Comparison of ENCODE assay signal across 7 cellular contexts in genomic region chr3:65509423-65509794, GRCh38.
A peak's percentile ranks its signal among the peaks of the same experiment; 100 is the strongest.
DNase-seq lines count a peak whose midpoint lies in the region; ATAC-seq, FAIRE-seq and TF ChIP-seq lines count a peak whose summit lies in the region.
"Not testable (repeated sequence)": the region's sequence is repeated elsewhere in the genome, so short reads cannot be mapped to it uniquely, and the experiment has no call there.

No MANE protein-coding gene starts in this region.

- H3K4me3 Mint-ChIP-seq in endodermal cell (peak overlapping the region; percentile 66), neural progenitor cell (peak overlapping the region; percentile 57)

- not testable (repeated sequence) for H3F3A ChIP-seq in neural progenitor cell (ENCODE audit: low read depth)

- peak overlapping the region; percentile 69 for H3K4me2 ChIP-seq in K562 (ENCODE audit: insufficient read depth, low read length)
- peak overlapping the region; percentile 72 for H3K4me2 ChIP-seq in neural progenitor cell

- peak overlapping the region; percentile 77; the same call in 1 of the 2 replicates for H2AFZ ChIP-seq in K562 (ENCODE audit: low read depth, low read length)
- peak overlapping the region; percentile 77 for H2AFZ ChIP-seq in neural progenitor cell (replicated peaks)

- H3K27ac Mint-ChIP-seq in endodermal cell (peak overlapping the region; percentile 97), neural progenitor cell (peak overlapping the region; percentile 53)

- peaks cover 16% of the 10 kb centered on the region for H3K9me3 Mint-ChIP-seq in endodermal cell
- peaks cover 12% of the 10 kb centered on the region for H3K9me3 Mint-ChIP-seq in neural progenitor cell

- not testable (repeated sequence) for H3K9me1 ChIP-seq in K562 (ENCODE audit: control insufficient read depth, insufficient read depth, low read length)

- H3K4me1 ChIP-seq in ES-I3 (ENCODE audit: insufficient read depth, low read length); K562 (replicated peaks in 1 of 2; ENCODE audit: control insufficient read depth in 2 of 2, insufficient read depth in 2 of 2, low read length in 2 of 2); endodermal cell (ENCODE audit: control insufficient read depth, insufficient read depth, low read length); cardiac muscle cell (ENCODE audit: low read depth); neural progenitor cell: not testable (repeated sequence)
- peaks cover 11% of the 10 kb centered on the region for H3K4me1 ChIP-seq in HUES64 (ENCODE audit: insufficient read depth, low read length)

- not testable (repeated sequence) for TF ChIP-seq CTCF in K562 (IDR thresholded peaks at IDR 0.05 in 2 of 3, conservative IDR thresholded peaks at IDR 0.05 in 1 of 3; ENCODE audit: insufficient read depth in 2 of 3, low read depth in 1 of 3, low read length in 3 of 3); endodermal cell (conservative IDR thresholded peaks at IDR 0.05); cardiac muscle cell (IDR thresholded peaks at IDR 0.05; ENCODE audit: low read depth, low read length); neural progenitor cell (IDR thresholded peaks at IDR 0.05)

- TF ChIP-seq POLR2A in K562 (conservative IDR thresholded peaks at IDR 0.05): peak; percentile 49; the same call in 1 of the 2 replicates

- intact Hi-C loops in K562 (cut with micrococcal nuclease): loop anchor here (10.0 kb wide), 1 partner anchor 55 kb away; no protein-coding TSS in a partner anchor

- H3K36me3 ChIP-seq in ES-I3 (ENCODE audit: insufficient read depth, low read length); HUES64 (ENCODE audit: insufficient read depth, low read length); K562 (ENCODE audit: control insufficient read depth, insufficient read depth, low read length); endodermal cell (ENCODE audit: control insufficient read depth, insufficient read depth, low read length); cardiac muscle cell; neural progenitor cell: not testable (repeated sequence)

- not testable (repeated sequence) for TF ChIP-seq RAD21 in K562 (CRISPR knock-in tag; conservative IDR thresholded peaks at IDR 0.05 in 1 of 2, IDR thresholded peaks at IDR 0.05 in 1 of 2)

- not testable (repeated sequence) for H3K4me1 Mint-ChIP-seq in endodermal cell, neural progenitor cell

- CTCF ChIA-PET in K562 (lab: Yijun Ruan, JAX; ENCODE audit: low intra/inter-chr PET ratio): not testable (repeated sequence)

- H3K36me3 Mint-ChIP-seq in endodermal cell (ENCODE audit: low read depth); neural progenitor cell: not testable (repeated sequence)

- peak overlapping the region; percentile 72 for H3K4me3 ChIP-seq in HUES64 (ENCODE audit: low read length)
- H3K4me3 ChIP-seq in K562: peak overlapping the region; percentile 27
- H3K4me3 ChIP-seq in endodermal cell (ENCODE audit: low read length): peak overlapping the region; percentile 73
- H3K4me3 ChIP-seq in cardiac muscle cell: not testable (repeated sequence)
- H3K4me3 ChIP-seq in iPS-18c (ENCODE audit: insufficient read depth, low read depth, low read length): peak overlapping the region; percentile 38; the same call in 1 of the 2 replicates
- peak overlapping the region; percentile 43 for H3K4me3 ChIP-seq in neural progenitor cell

- in situ Hi-C loops in K562 (cut with MboI): not testable (repeated sequence)

- POLR2A ChIA-PET in K562 (lab: Yijun Ruan, JAX): interaction anchor here (0.6 to 0.9 kb wide), 3 partner anchors 11 to 166 kb away, joined by 3 to 5 read pairs (median 4); no protein-coding TSS in a partner anchor

- WGBS in HUES64: 15% methylated on average over 18 of the region's 24 CpGs
- WGBS in K562 (ENCODE audit: insufficient coverage, low coverage, missing lambda C conversion rate): 14% methylated on average over 7 of the region's 24 CpGs
- 44 to 76% methylated on average over 9 to 19 of the region's 24 CpGs for WGBS in endodermal cell (ENCODE audit: insufficient coverage in 1 of 2, insufficient read length in 1 of 2), 2 experiments

- ATAC-seq in K562: not testable (repeated sequence)

- H3K27me3 Mint-ChIP-seq in endodermal cell (ENCODE audit: insufficient read depth); neural progenitor cell (ENCODE audit: insufficient read depth, low read depth): not testable (repeated sequence)

- H4K20me1 ChIP-seq in K562 (replicated peaks; ENCODE audit: control insufficient read depth, insufficient read depth, low read length); neural progenitor cell (ENCODE audit: low read depth): not testable (repeated sequence)

- not testable (repeated sequence) for FAIRE-seq in K562 (lab: Jason Lieb, UNC)

- peaks cover 48% of the 10 kb centered on the region for H3K79me2 ChIP-seq in K562 (ENCODE audit: control insufficient read depth, insufficient read depth, low read length)
- H3K79me2 ChIP-seq in neural progenitor cell (ENCODE audit: low read depth): peaks cover 44% of the 10 kb centered on the region

- DNase-seq in K562 (ENCODE audit: extremely low read depth in 1 of 4, low spot score in 3 of 4); cardiac muscle cell (ENCODE audit: low read depth in 1 of 2, low spot score in 1 of 2); neural progenitor cell (ENCODE audit: low spot score): not testable (repeated sequence)
- peak; percentile 62 for DNase-seq in endodermal cell

- not testable (repeated sequence) for H3K27me3 ChIP-seq in HUES64 (ENCODE audit: insufficient read depth, low read length); K562 (ENCODE audit: control insufficient read depth in 2 of 2, insufficient read depth in 2 of 2, low read length in 2 of 2); endodermal cell (ENCODE audit: control insufficient read depth, insufficient read depth, low read length, poor library complexity, severe bottlenecking); cardiac muscle cell; neural progenitor cell

- not testable (repeated sequence) for H3K9me3 ChIP-seq in ES-I3 (ENCODE audit: control insufficient read depth, insufficient read depth, low read length); HUES64 (ENCODE audit: insufficient read depth, low read depth, low read length); K562 (replicated peaks; ENCODE audit: control insufficient read depth, insufficient read depth, low read depth, low read length); endodermal cell (ENCODE audit: control insufficient read depth, low read length); cardiac muscle cell (ENCODE audit: low read depth); iPS-18c (ENCODE audit: control insufficient read depth, insufficient read depth, low read length); neural progenitor cell (ENCODE audit: low read depth)

- not testable (repeated sequence) for TF ChIP-seq EP300 in K562 (IDR thresholded peaks at IDR 0.05; ENCODE audit: low read length)

- peak overlapping the region; percentile 88 for H3K27ac ChIP-seq in HUES64 (ENCODE audit: low read depth, low read length)
- peak overlapping the region; percentile 88 for H3K27ac ChIP-seq in K562 (ENCODE audit: extremely low read depth, low read depth, low read length)
- peak overlapping the region; percentile 36 for H3K27ac ChIP-seq in endodermal cell (ENCODE audit: low read depth, low read length)
- peak overlapping the region; percentile 64 for H3K27ac ChIP-seq in cardiac muscle cell
- peak overlapping the region; percentile 75 for H3K27ac ChIP-seq in neural progenitor cell

- TSS peak; percentile 71 for BruUV-seq in K562 (replicated peaks; lab: Mats Ljungman, UMichigan)

- peak overlapping the region; percentile 72 for H3K9ac ChIP-seq in ES-I3 (ENCODE audit: low read depth, low read length)
- H3K9ac ChIP-seq in HUES64 (ENCODE audit: low read depth, low read length): peak overlapping the region; percentile 97
- peak overlapping the region; percentile 63 to 84 for H3K9ac ChIP-seq in K562 (ENCODE audit: insufficient read depth in 1 of 2, low read depth in 2 of 2, low read length in 2 of 2)
- peak overlapping the region; percentile 49 for H3K9ac ChIP-seq in endodermal cell (ENCODE audit: extremely low read depth, low read length, poor library complexity, severe bottlenecking)
- H3K9ac ChIP-seq in neural progenitor cell: peak overlapping the region; percentile 32

TF ChIP-seq in K562, 482 proteins besides CTCF, POLR2A, EP300 and RAD21 (continues in another document):
- TF ChIP-seq YY1 (IDR thresholded peaks at IDR 0.05; ENCODE audit: borderline replicate concordance in 1 of 3, control insufficient read depth in 1 of 3, extremely low read depth in 1 of 3, insufficient read depth in 3 of 3, insufficient read length in 1 of 3, insufficient replicate concordance in 2 of 3, low read depth in 1 of 3, low read length in 2 of 3) (peak in 1 of 3 experiments; percentile 40), ARID1B (IDR thresholded peaks at IDR 0.05) (0 out of 2 replicates have a peak, but pooled peaks have one; percentile 22), POLR2G (IDR thresholded peaks at IDR 0.05; ENCODE audit: low read depth, low read length) (peak; percentile 44), FOXA3 (CRISPR knock-in tag; conservative IDR thresholded peaks at IDR 0.05 in 1 of 2, IDR thresholded peaks at IDR 0.05 in 1 of 2) (peak in 1 of 2 experiments; percentile 69; a peak in 2 of 4 replicates)
- TF ChIP-seq, protein P1, sequence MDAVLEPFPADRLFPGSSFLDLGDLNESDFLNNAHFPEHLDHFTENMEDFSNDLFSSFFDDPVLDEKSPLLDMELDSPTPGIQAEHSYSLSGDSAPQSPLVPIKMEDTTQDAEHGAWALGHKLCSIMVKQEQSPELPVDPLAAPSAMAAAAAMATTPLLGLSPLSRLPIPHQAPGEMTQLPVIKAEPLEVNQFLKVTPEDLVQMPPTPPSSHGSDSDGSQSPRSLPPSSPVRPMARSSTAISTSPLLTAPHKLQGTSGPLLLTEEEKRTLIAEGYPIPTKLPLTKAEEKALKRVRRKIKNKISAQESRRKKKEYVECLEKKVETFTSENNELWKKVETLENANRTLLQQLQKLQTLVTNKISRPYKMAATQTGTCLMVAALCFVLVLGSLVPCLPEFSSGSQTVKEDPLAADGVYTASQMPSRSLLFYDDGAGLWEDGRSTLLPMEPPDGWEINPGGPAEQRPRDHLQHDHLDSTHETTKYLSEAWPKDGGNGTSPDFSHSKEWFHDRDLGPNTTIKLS (IDR thresholded peaks at IDR 0.05; ENCODE audit: borderline replicate concordance, low read depth): 0 out of 2 replicates have a peak, but pooled peaks have one; percentile 5

Comparison
In these comparisons a context has a peak if more than half of its experiments do, and no peak if none do; other contexts are left out.
1. H3K9ac ChIP-seq: peak in every context shown above with its lines; median percentile 97 in HUES64; 74 in K562; 72 in ES-I3; 49 in endodermal cell; 32 in neural progenitor cell.
2. H3K27ac ChIP-seq: peak in every context shown above with its lines; median percentile 88 in HUES64; 88 in K562; 75 in neural progenitor cell; 64 in cardiac muscle cell; 36 in endodermal cell.